In the genomic region with DNA sequence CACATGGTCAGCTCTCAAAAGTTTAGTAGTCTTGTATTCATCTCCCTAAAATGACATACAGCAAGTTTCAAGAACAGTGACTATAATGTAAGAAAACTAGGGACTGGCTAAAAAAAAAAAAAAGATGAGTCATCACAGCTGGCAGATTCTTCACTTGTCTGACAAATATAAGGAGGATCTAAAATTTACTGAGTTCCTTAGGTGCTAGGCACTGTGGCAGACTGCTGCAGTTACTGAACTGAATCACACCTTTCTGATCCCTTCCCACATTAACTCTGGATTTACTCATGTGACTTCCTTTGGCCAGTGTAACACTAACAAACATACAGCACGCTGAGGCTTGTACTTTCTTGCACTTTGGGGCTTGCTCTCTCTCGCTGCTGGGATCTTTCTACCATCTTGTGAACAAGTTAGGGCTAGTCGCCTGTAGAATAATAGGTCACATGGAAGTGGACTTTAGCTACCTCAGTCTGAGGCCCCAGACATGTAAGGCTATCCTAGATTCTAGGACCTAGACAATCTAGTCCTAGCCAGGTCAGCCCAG, we compare ENCODE assay signal across 9 cellular contexts. TPM values are rescaled to one million over a fixed set of nuclear protein-coding genes. Genes with fewer than 3 reads are reported as not detected.
A peak's percentile ranks its signal among the peaks of the same experiment; 100 is the strongest.
DNase-seq lines count a peak whose midpoint lies in the region; ATAC-seq and TF ChIP-seq lines count a peak whose summit lies in the region.
"Had no signal": no experiment of that assay in that cellular context is flagged by ENCODE, and none has a peak within 500 bp of the region (broad histone marks: within the 10 kb centered on the region; RNA-seq: fewer than 3 reads in every experiment).

No MANE protein-coding gene starts in this region.

- H3K9ac ChIP-seq in SK-N-MC (ENCODE audit: insufficient read length) (no peak overlapping the region), rectal smooth muscle tissue (ENCODE audit: low read length) (no peak overlapping the region)

- peak; percentile 40 for DNase-seq in AG08396 (ENCODE audit: low spot score)
- peak; percentile 10 for DNase-seq in GM20000 (ENCODE audit: low spot score)
- no peak for DNase-seq in SK-N-MC (ENCODE audit: low read depth, low spot score)
- peak; percentile 77 to 79 for DNase-seq in erythroblast (lab: John Stamatoyannopoulos, UW)
- DNase-seq in left colon: no peak
- DNase-seq in COLO668 (lab: John Stamatoyannopoulos, UW; ENCODE audit: unreplicated experiment): no peak

- intact Hi-C loops in left colon (cut with DNase I, micrococcal nuclease): no loop called here

- TF ChIP-seq POLR2A in erythroblast (IDR thresholded peaks at IDR 0.05; ENCODE audit: low read length): no peak

- H3K27ac ChIP-seq in SK-N-MC (peak overlapping the region; percentile 35), rectal smooth muscle tissue (ENCODE audit: low read depth, low read length) (peak overlapping the region; percentile 10)
- H3K27ac ChIP-seq: thoracic aorta had no signal

- ATAC-seq in GM21619 (IDR thresholded peaks at IDR 0.05; ENCODE audit: unreplicated experiment) (no peak), left colon (no peak)

- no peaks in the 10 kb centered on the region for H3K9me3 ChIP-seq in SK-N-MC (ENCODE audit: low read depth, low read length)
- H3K9me3 ChIP-seq: thoracic aorta had no signal

- H3K4me1 ChIP-seq in rectal smooth muscle tissue (ENCODE audit: control insufficient read depth, insufficient read depth, low read length): peaks cover 8% of the 10 kb centered on the region

- H3K4me3 ChIP-seq in SK-N-MC (no peak overlapping the region), rectal smooth muscle tissue (ENCODE audit: low read length) (no peak overlapping the region)
- H3K4me3 ChIP-seq: thoracic aorta had no signal

- H3K36me3 ChIP-seq in SK-N-MC (ENCODE audit: insufficient read depth, low read length) (peaks cover 62% of the 10 kb centered on the region), rectal smooth muscle tissue (ENCODE audit: control insufficient read depth, insufficient read depth, low read length) (no peaks in the 10 kb centered on the region)
- H3K36me3 ChIP-seq: thoracic aorta had no signal

- H3K27me3 ChIP-seq in rectal smooth muscle tissue (ENCODE audit: control insufficient read depth, insufficient read depth, low read length): no peaks in the 10 kb centered on the region

- no peak for TF ChIP-seq CTCF in GM20000 (IDR thresholded peaks at IDR 0.05; ENCODE audit: extremely low read depth, missing control alignments)

RNA-seq across cellular contexts. Expression of a gene that starts 32.1 kb away (rescaled TPM):
- total RNA-seq in left colon: 10 to 100 TPM; 29.1 to 36.1 TPM

Comparison
In these comparisons a context has a peak if more than half of its experiments do, and no peak if none do; other contexts are left out.
1. DNase-seq: peak in AG08396 (single experiment), GM20000 (single experiment) and erythroblast (2 of 2); none in SK-N-MC (single experiment), left colon (0 of 2) and COLO668 (single experiment).